In genomic region chr20:37528442-37529213, GRCh38 we compare ENCODE assay signal across 9 cellular contexts. TPM values are rescaled to one million over a fixed set of nuclear protein-coding genes. Genes with fewer than 3 reads are reported as not detected.
DNase-seq lines count a peak whose midpoint lies in the region; FAIRE-seq and TF ChIP-seq lines count a peak whose summit lies in the region.
"Had no signal": no experiment of that assay in that cellular context is flagged by ENCODE, and none has a peak within 500 bp of the region (broad histone marks: within the 10 kb centered on the region; RNA-seq: fewer than 3 reads in every experiment).

No MANE protein-coding gene starts in this region.

- peak overlapping the region; percentile 80 for H3K4me3 ChIP-seq in GM12865 (ENCODE audit: low read depth, low read length)
- peak overlapping the region; percentile 100 for H3K4me3 ChIP-seq in epithelial cell of proximal tubule (ENCODE audit: low read depth, low read length)

- H3K27ac Mint-ChIP-seq in progenitor cell of endocrine pancreas, result peak overlapping the region; percentile 100

- TF ChIP-seq POLR2A in H54 (IDR thresholded peaks at IDR 0.05; ENCODE audit: low read depth, low read length) (no peak), GM12891 (IDR thresholded peaks at IDR 0.05; ENCODE audit: low read depth, low read length) (no peak)

- no peaks in the 10 kb centered on the region for H3K36me3 Mint-ChIP-seq in progenitor cell of endocrine pancreas (ENCODE audit: insufficient read depth)

- no peak for TF ChIP-seq CTCF in GM12865 (IDR thresholded peaks at IDR 0.05; ENCODE audit: insufficient read depth, low read depth, low read length, missing control alignments)
- no peak for TF ChIP-seq CTCF in epithelial cell of proximal tubule (conservative IDR thresholded peaks at IDR 0.05; ENCODE audit: low read depth, low read length)
- no peak for TF ChIP-seq CTCF in progenitor cell of endocrine pancreas (IDR thresholded peaks at IDR 0.05; ENCODE audit: unreplicated experiment)

- no peak for DNase-seq in GM12865 (ENCODE audit: low read depth)
- peak; percentile 35 for DNase-seq in RKO (ENCODE audit: low spot score)
- no peak for DNase-seq in epithelial cell of proximal tubule (ENCODE audit: low read depth)
- DNase-seq in progenitor cell of endocrine pancreas (ENCODE audit: low spot score, unreplicated experiment), result no peak
- DNase-seq in GM19240 (ENCODE audit: insufficient read length, low spot score), result no peak
- no peak for DNase-seq in H54 (ENCODE audit: insufficient read length, low spot score)
- no peak for DNase-seq in GM12891 (ENCODE audit: insufficient read length, low spot score)
- DNase-seq in NCI-H187 treated with DMSO at 0.1 percent for 48 hours (lab: John Stamatoyannopoulos, UW), result no peak

- H3K4me1 Mint-ChIP-seq in progenitor cell of endocrine pancreas (ENCODE audit: low read depth), result peaks cover 36% of the 10 kb centered on the region

- no peaks in the 10 kb centered on the region for H3K9me3 Mint-ChIP-seq in progenitor cell of endocrine pancreas (ENCODE audit: low read depth)

- peak overlapping the region; percentile 88 for H3K4me3 Mint-ChIP-seq in progenitor cell of endocrine pancreas (ENCODE audit: low read depth)

- H3K27me3 Mint-ChIP-seq in progenitor cell of endocrine pancreas, result no peaks in the 10 kb centered on the region

- no peak for FAIRE-seq in H54 (lab: Jason Lieb, UNC)
- FAIRE-seq in GM12891 (lab: Jason Lieb, UNC), result no peak

TF ChIP-seq in GM12891, 5 proteins besides CTCF, POLR2A, EP300 and RAD21:
- TF ChIP-seq SPI1 (IDR thresholded peaks at IDR 0.05; ENCODE audit: low read depth, low read length) (no peak), TAF1 (IDR thresholded peaks at IDR 0.05; ENCODE audit: low read depth, low read length) (no peak), PAX5 (IDR thresholded peaks at IDR 0.05; ENCODE audit: insufficient read depth, low read length, severe bottlenecking) (no peak), POU2F2 (IDR thresholded peaks at IDR 0.05; ENCODE audit: low read depth, low read length) (no peak), POLR2AphosphoS5 (IDR thresholded peaks at IDR 0.05; ENCODE audit: low read depth, low read length) (no peak)

RNA-seq across cellular contexts. Expression of gene BLCAP, which starts 1.0 kb away (rescaled TPM):
- 21.1 and 25.3 TPM in 2 replicates for total RNA-seq in epithelial cell of proximal tubule
- 42.7 and 46.4 TPM in 2 replicates for total RNA-seq in progenitor cell of endocrine pancreas
- polyA plus RNA-seq in GM12891 (2012; ENCODE audit: low read depth, missing spikeins), result 27.5 TPM

RNA-seq across cellular contexts. Expression of gene NNAT, which starts 7.6 kb away (rescaled TPM):
- total RNA-seq in epithelial cell of proximal tubule (41.0 and 65.2 TPM in 2 replicates), progenitor cell of endocrine pancreas (79.2 and 87.4 TPM in 2 replicates)
- polyA plus RNA-seq in GM12891 (2012; ENCODE audit: low read depth, missing spikeins), result 2.8 TPM
- total RNA-seq: T-helper 1 cell treated with Interleukin-12 subunit alpha and Interleukin-12 subunit beta and Interleukin-4 antibody, amounts not matched to agents 30 ng/mL and 1 ng/mL, for 36 hours had no signal
